Comparison of ENCODE assay signal across 9 cellular contexts in the genomic region with DNA sequence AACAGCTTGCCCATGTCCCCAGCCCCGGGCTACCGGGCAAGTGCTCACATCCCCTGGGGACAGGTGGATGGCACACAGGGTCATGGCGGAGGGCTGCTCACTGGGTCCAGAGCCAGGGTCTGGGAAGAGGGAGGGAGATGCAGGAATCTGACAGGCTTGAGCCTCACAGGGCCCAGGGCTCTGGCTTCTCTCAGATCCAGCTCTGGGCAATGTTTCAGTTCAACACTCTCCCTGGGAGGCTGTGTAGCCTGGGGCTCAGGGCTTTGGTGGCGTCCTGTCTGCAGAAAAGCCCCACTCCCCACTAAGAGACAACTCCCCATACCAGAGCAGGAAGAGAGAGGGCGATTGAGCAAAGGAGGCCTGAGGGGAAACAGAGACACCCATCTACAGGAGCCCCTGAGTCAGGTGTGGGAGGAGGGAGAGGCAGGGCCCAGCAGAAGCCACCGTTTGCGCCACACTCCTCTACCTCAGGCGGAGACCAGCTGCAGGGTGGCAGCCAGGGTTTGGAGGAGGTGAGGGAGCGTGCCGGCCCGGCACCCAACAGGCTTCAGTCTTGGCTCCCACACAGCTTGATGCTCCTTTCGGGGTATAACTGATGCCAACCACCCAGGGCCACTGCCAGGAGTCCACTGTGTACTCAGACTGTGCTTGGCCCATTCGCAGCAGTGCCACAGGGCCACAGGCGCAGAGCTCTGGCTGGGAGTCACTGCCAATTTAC. TPM values are rescaled to one million over a fixed set of nuclear protein-coding genes. Genes with fewer than 3 reads are reported as not detected.
DNase-seq lines count a peak whose midpoint lies in the region; ATAC-seq and TF ChIP-seq lines count a peak whose summit lies in the region.
"Had no signal": no experiment of that assay in that cellular context is flagged by ENCODE, and none has a peak within 500 bp of the region (broad histone marks: within the 10 kb centered on the region; RNA-seq: fewer than 3 reads in every experiment).

No MANE protein-coding gene starts in this region.

- H3K4me2 ChIP-seq in neuronal stem cell (ENCODE audit: insufficient read depth, low read length, poor library complexity, severe bottlenecking): no peak overlapping the region

- H2BK120ac ChIP-seq in neuronal stem cell (ENCODE audit: low read depth, low read length): no peak overlapping the region

- H2BK5ac ChIP-seq in neuronal stem cell (ENCODE audit: low read length): peak overlapping the region; percentile 19

- TF ChIP-seq POLR2A in breast epithelium (IDR thresholded peaks at IDR 0.05): no peak

- peak overlapping the region; percentile 64 for H2BK15ac ChIP-seq in neuronal stem cell (ENCODE audit: low read length)

- no peak overlapping the region for H3K14ac ChIP-seq in neuronal stem cell (ENCODE audit: low read length)

- no peak for ATAC-seq in lower lobe of right lung
- no peak for ATAC-seq in GM18861 (IDR thresholded peaks at IDR 0.05; ENCODE audit: unreplicated experiment)

- H3K23ac ChIP-seq in neuronal stem cell (ENCODE audit: low read depth, low read length, poor library complexity): no peak overlapping the region

- peak overlapping the region; percentile 50 for H3K18ac ChIP-seq in neuronal stem cell (ENCODE audit: low read length)

- no peak overlapping the region for H2BK12ac ChIP-seq in neuronal stem cell (ENCODE audit: low read length)

- H2AK5ac ChIP-seq in neuronal stem cell (ENCODE audit: low read depth, low read length): peak overlapping the region; percentile 44

- H3K9me3 ChIP-seq in breast epithelium (no peaks in the 10 kb centered on the region), neuronal stem cell (replicated peaks in 1 of 2; ENCODE audit: control insufficient read depth in 2 of 2, insufficient read depth in 1 of 2, low read depth in 1 of 2, low read length in 2 of 2) (no peaks in the 10 kb centered on the region), lower lobe of right lung (no peaks in the 10 kb centered on the region)

- DNase-seq in D341Med (ENCODE audit: low spot score): peak; percentile 17
- peak; percentile 37 for DNase-seq in NCI-H1092 (lab: John Stamatoyannopoulos, UW)
- peak; percentile 62 to 69 for DNase-seq in breast epithelium (ENCODE audit: low spot score in 2 of 2)
- no peak for DNase-seq in neuronal stem cell (ENCODE audit: low spot score)
- no peak for DNase-seq in UCSD-AML1 (lab: John Stamatoyannopoulos, UW; ENCODE audit: unreplicated experiment)
- no peak for DNase-seq in lower lobe of right lung
- no peak for DNase-seq in stimulated activated CD4-positive, alpha-beta T cell treated with anti-CD3 and anti-CD28 coated beads, Interleukin-12 subunit alpha, Interleukin-12 subunit beta, amount 100 ng/mL, for 4 hours
- DNase-seq: NCI-H1930 had no signal

- H3K36me3 ChIP-seq in breast epithelium (no peaks in the 10 kb centered on the region), neuronal stem cell (replicated peaks in 1 of 2; ENCODE audit: control insufficient read depth in 2 of 2, insufficient read depth in 2 of 2, low read length in 2 of 2) (no peaks in the 10 kb centered on the region), lower lobe of right lung (peaks cover 9% of the 10 kb centered on the region)

- no CpG with 5 or more reads among the region's 14 CpGs for WGBS in neuronal stem cell (ENCODE audit: extremely low coverage in 2 of 2, insufficient read length in 2 of 2, insufficient replicate concordance in 1 of 2), 2 donors

- H3K27ac ChIP-seq in breast epithelium (peak overlapping the region; percentile 42 to 71), neuronal stem cell (replicated peaks; ENCODE audit: low read length) (no peak overlapping the region), lower lobe of right lung (no peak overlapping the region)

- H3K27me3 ChIP-seq in breast epithelium (no peaks in the 10 kb centered on the region), neuronal stem cell (ENCODE audit: control insufficient read depth in 3 of 3, insufficient read depth in 3 of 3, low read depth in 1 of 3, low read length in 3 of 3) (no peaks in the 10 kb centered on the region), lower lobe of right lung (ENCODE audit: low read depth) (no peaks in the 10 kb centered on the region)

- H3K79me1 ChIP-seq in neuronal stem cell (ENCODE audit: low read depth, low read length): no peaks in the 10 kb centered on the region

- H4K8ac ChIP-seq in neuronal stem cell (ENCODE audit: low read depth, low read length): no peak overlapping the region

- H3K9ac ChIP-seq in neuronal stem cell (ENCODE audit: low read depth, low read length, poor library complexity): no peak overlapping the region

- intact Hi-C loops in breast epithelium (cut with DNase I; ENCODE audit: low total_unique reads) (loop anchor here (10.0 kb wide), 1 partner anchor 49 kb away; the partner anchor contains the start of gene BMF), lower lobe of right lung (cut with DNase I) (no loop called here)

- TF ChIP-seq CTCF in breast epithelium (IDR thresholded peaks at IDR 0.05): no peak
- no peak for TF ChIP-seq CTCF in lower lobe of right lung (IDR thresholded peaks at IDR 0.05)

- H2AFZ ChIP-seq in neuronal stem cell (ENCODE audit: low read length): no peak overlapping the region

- H3K4me1 ChIP-seq in breast epithelium (peaks cover 0 to 20% of the 10 kb centered on the region in 2 donors), neuronal stem cell (ENCODE audit: control insufficient read depth in 2 of 2, insufficient read depth in 1 of 2, low read depth in 1 of 2, low read length in 2 of 2) (peaks cover 3 to 12% of the 10 kb centered on the region in 2 donors), lower lobe of right lung (peaks cover 28% of the 10 kb centered on the region)

- H3K4ac ChIP-seq in neuronal stem cell (ENCODE audit: low read length): no peak overlapping the region

- H3K4me3 ChIP-seq in breast epithelium (no peak overlapping the region), neuronal stem cell (ENCODE audit: low read length in 2 of 2) (no peak overlapping the region), lower lobe of right lung (no peak overlapping the region)

- H4K91ac ChIP-seq in neuronal stem cell (ENCODE audit: low read depth, low read length, poor library complexity): no peak overlapping the region

RNA-seq across cellular contexts. Expression of gene SRP14, which starts 16.8 kb away (rescaled TPM):
- total RNA-seq in breast epithelium (100 to 1,000 TPM; 279 to 310 (median 299) TPM), lower lobe of right lung (138 TPM)
- polyA plus RNA-seq in neuronal stem cell (2013, experiment 1 of 2): 655 TPM
- 647 TPM for polyA plus RNA-seq in neuronal stem cell (2013, experiment 2 of 2)

RNA-seq across cellular contexts. Expression of gene BMF, which starts 52.9 kb away (rescaled TPM):
- total RNA-seq in breast epithelium (10 to 100 TPM in 1 of 3 donors, 1 to 10 TPM in 2; 8.2 to 24.4 (median 9.3) TPM), lower lobe of right lung (17.2 TPM)
- polyA plus RNA-seq in neuronal stem cell (2013, experiment 1 of 2): 6.6 TPM
- polyA plus RNA-seq in neuronal stem cell (2013, experiment 2 of 2): 6.6 TPM

Comparison
In these comparisons a context has a peak if more than half of its experiments do, and no peak if none do; other contexts are left out.
1. DNase-seq: peak in D341Med (single experiment), NCI-H1092 (single experiment) and breast epithelium (2 of 2); none in neuronal stem cell (single experiment), UCSD-AML1 (single experiment), lower lobe of right lung (single experiment) and stimulated activated CD4-positive, alpha-beta T cell treated with anti-CD3 and anti-CD28 coated beads, Interleukin-12 subunit alpha, Interleukin-12 subunit beta, amount 100 ng/mL, for 4 hours (single experiment).
2. H3K27ac ChIP-seq: peak in breast epithelium (2 of 2); none in neuronal stem cell (single experiment) and lower lobe of right lung (single experiment).